Comparison of ENCODE assay signal across 1 cellular context in the genomic region with DNA sequence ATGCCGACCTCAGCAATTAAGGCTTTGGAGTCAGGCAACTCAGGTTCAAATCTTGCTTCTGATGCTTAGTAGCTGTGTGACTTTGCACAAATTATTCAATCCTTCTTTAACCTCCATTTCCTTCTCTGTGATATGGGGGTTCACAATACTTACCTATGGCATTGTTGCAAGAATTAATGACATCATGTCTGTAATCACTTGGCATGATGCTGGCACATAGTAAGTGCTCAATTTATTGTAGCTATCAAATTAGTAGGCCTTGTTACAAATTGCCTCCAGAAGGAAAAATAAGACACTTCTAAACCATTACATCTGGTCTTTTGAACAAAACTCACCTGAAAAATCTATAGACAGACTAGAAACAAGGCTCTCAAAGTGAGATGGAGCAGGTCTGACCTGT.
A peak's percentile ranks its signal among the peaks of the same experiment; 100 is the strongest.
TF ChIP-seq lines count a peak whose summit lies in the region.

No MANE protein-coding gene starts in this region.

TF ChIP-seq in HEK293, 187 proteins besides CTCF, POLR2A, EP300 and RAD21 (continued from another document):
- TF ChIP-seq, protein P1, sequence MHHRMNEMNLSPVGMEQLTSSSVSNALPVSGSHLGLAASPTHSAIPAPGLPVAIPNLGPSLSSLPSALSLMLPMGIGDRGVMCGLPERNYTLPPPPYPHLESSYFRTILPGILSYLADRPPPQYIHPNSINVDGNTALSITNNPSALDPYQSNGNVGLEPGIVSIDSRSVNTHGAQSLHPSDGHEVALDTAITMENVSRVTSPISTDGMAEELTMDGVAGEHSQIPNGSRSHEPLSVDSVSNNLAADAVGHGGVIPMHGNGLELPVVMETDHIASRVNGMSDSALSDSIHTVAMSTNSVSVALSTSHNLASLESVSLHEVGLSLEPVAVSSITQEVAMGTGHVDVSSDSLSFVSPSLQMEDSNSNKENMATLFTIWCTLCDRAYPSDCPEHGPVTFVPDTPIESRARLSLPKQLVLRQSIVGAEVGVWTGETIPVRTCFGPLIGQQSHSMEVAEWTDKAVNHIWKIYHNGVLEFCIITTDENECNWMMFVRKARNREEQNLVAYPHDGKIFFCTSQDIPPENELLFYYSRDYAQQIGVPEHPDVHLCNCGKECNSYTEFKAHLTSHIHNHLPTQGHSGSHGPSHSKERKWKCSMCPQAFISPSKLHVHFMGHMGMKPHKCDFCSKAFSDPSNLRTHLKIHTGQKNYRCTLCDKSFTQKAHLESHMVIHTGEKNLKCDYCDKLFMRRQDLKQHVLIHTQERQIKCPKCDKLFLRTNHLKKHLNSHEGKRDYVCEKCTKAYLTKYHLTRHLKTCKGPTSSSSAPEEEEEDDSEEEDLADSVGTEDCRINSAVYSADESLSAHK (tag by site-specific recombination; IDR thresholded peaks at IDR 0.05): no peak
- TF ChIP-seq KLF9 (tag by site-specific recombination; IDR thresholded peaks at IDR 0.05; ENCODE audit: low read depth): no peak
- no peak for TF ChIP-seq KLF1 (tag by site-specific recombination; IDR thresholded peaks at IDR 0.05)
- TF ChIP-seq, protein P2, sequence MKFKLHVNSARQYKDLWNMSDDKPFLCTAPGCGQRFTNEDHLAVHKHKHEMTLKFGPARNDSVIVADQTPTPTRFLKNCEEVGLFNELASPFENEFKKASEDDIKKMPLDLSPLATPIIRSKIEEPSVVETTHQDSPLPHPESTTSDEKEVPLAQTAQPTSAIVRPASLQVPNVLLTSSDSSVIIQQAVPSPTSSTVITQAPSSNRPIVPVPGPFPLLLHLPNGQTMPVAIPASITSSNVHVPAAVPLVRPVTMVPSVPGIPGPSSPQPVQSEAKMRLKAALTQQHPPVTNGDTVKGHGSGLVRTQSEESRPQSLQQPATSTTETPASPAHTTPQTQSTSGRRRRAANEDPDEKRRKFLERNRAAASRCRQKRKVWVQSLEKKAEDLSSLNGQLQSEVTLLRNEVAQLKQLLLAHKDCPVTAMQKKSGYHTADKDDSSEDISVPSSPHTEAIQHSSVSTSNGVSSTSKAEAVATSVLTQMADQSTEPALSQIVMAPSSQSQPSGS (tag by site-specific recombination; IDR thresholded peaks at IDR 0.05; ENCODE audit: low read depth): peak; percentile 79
- no peak for TF ChIP-seq GLI2 (tag by site-specific recombination; IDR thresholded peaks at IDR 0.05; ENCODE audit: borderline replicate concordance, low read depth)
- no peak for TF ChIP-seq ZNF114 (tag by site-specific recombination; IDR thresholded peaks at IDR 0.05)
- TF ChIP-seq GLIS1 (tag by site-specific recombination; IDR thresholded peaks at IDR 0.05): no peak
- peak; percentile 91 for TF ChIP-seq ZNF664 (tag by site-specific recombination; IDR thresholded peaks at IDR 0.05)
- no peak for TF ChIP-seq ZBTB17 (tag by site-specific recombination; IDR thresholded peaks at IDR 0.05)
- no peak for TF ChIP-seq ZNF747 (tag by site-specific recombination; IDR thresholded peaks at IDR 0.05)
